16 cellular contexts compared by ENCODE assay signal in genomic region chr1:211986628-211987254, GRCh38. TPM values are rescaled to one million over a fixed set of nuclear protein-coding genes. Genes with fewer than 3 reads are reported as not detected.
DNase-seq lines count a peak whose midpoint lies in the region; ATAC-seq, FAIRE-seq and TF ChIP-seq lines count a peak whose summit lies in the region.
"Had no signal": no experiment of that assay in that cellular context is flagged by ENCODE, and none has a peak within 500 bp of the region (broad histone marks: within the 10 kb centered on the region; RNA-seq: fewer than 3 reads in every experiment).

No MANE protein-coding gene starts in this region.

- H3K27me3 Mint-ChIP-seq in stimulated activated naive CD8-positive, alpha-beta T cell treated with anti-CD3 and anti-CD28 coated beads, Interleukin-15, amount 100 ng/mL, for 72 hours: no peaks in the 10 kb centered on the region
- H3K27me3 Mint-ChIP-seq in neural progenitor cell (ENCODE audit: insufficient read depth, low read depth): no peaks in the 10 kb centered on the region

- 0 out of 2 replicates have a peak overlapping the region, but pooled peaks have one; percentile 38 for H3K4me2 ChIP-seq in GM12878 (ENCODE audit: control insufficient read depth, insufficient read depth)
- no peak overlapping the region for H3K4me2 ChIP-seq in neural progenitor cell
- H3K4me2 ChIP-seq: BLaER1 had no signal

- TF ChIP-seq POLR2A in GM12878 (IDR thresholded peaks at IDR 0.05; ENCODE audit: low read depth, low read length): no peak
- no peak for TF ChIP-seq POLR2A in GM12891 (IDR thresholded peaks at IDR 0.05; ENCODE audit: low read depth, low read length)
- no peak for TF ChIP-seq POLR2A in right lobe of liver (IDR thresholded peaks at IDR 0.05)

- H3K4me3 ChIP-seq in GM12878 (no peak overlapping the region), neural progenitor cell (no peak overlapping the region), right lobe of liver (no peak overlapping the region)
- H3K4me3 ChIP-seq: BLaER1, GM23248 had no signal

- H3F3A ChIP-seq in neural progenitor cell (ENCODE audit: low read depth): no peaks in the 10 kb centered on the region

- H3K4me1 Mint-ChIP-seq in stimulated activated naive CD8-positive, alpha-beta T cell treated with anti-CD3 and anti-CD28 coated beads, Interleukin-15, amount 100 ng/mL, for 72 hours: no peaks in the 10 kb centered on the region
- H3K4me1 Mint-ChIP-seq in neural progenitor cell: no peaks in the 10 kb centered on the region

- in situ Hi-C loops in GM12878 (cut with MboI): no loop called here

- FAIRE-seq in GM12878 (lab: Jason Lieb, UNC) (no peak), GM12891 (lab: Jason Lieb, UNC) (no peak)
- FAIRE-seq: H54, HepG2, HTR-8/SVneo had no signal

- H3K36me3 Mint-ChIP-seq in neural progenitor cell: peaks cover 7% of the 10 kb centered on the region

- under 1% methylated on average over 7 of the region's 7 CpGs for WGBS in GM12878 (ENCODE audit: insufficient coverage, insufficient replicate concordance, low lambda C conversion rate, missing lambda C conversion rate)
- WGBS in right lobe of liver (ENCODE audit: insufficient coverage, low coverage, low lambda C conversion rate, missing lambda C conversion rate): 73% methylated on average over 7 of the region's 7 CpGs

- intact Hi-C loops in GM12878 (cut with micrococcal nuclease; ENCODE audit: unreplicated experiment) (loop anchor here (5.0 kb wide), 2 partner anchors 49 to 289 kb away; no protein-coding TSS in a partner anchor), right lobe of liver (cut with DNase I) (no loop called here)

- no peak for TF ChIP-seq RAD21 in GM12878 (IDR thresholded peaks at IDR 0.05; ENCODE audit: insufficient read depth, low read depth, low read length)

- TF ChIP-seq CTCF in GM12878 (IDR thresholded peaks at IDR 0.05 in 2 of 3, conservative IDR thresholded peaks at IDR 0.05 in 1 of 3; ENCODE audit: control insufficient read depth in 2 of 3, extremely low read depth in 1 of 3, insufficient read depth in 1 of 3, low read depth in 3 of 3, low read length in 3 of 3): no peak
- TF ChIP-seq CTCF in neural progenitor cell (IDR thresholded peaks at IDR 0.05): no peak
- TF ChIP-seq CTCF in right lobe of liver (IDR thresholded peaks at IDR 0.05): no peak

- peak; percentile 23 for ATAC-seq in stimulated activated naive CD8-positive, alpha-beta T cell treated with anti-CD3 and anti-CD28 coated beads, Interleukin-15, Interleukin-2, amounts not matched to agents 100 U/mL and 50 U/mL, for 24 hours
- ATAC-seq in stimulated activated naive CD8-positive, alpha-beta T cell treated with anti-CD3 and anti-CD28 coated beads, Interleukin-15, amount 100 ng/mL, for 72 hours: no peak
- ATAC-seq in GM12878 (no peak), GM19023 (IDR thresholded peaks at IDR 0.05; ENCODE audit: unreplicated experiment) (no peak), right lobe of liver (no peak)
- ATAC-seq: HCT116, HepG2 had no signal

- POLR2A ChIA-PET in GM12878 (lab: Charles Lee): interaction anchor here (0.6 to 4.8 kb wide), 7 partner anchors 18 to 289 kb away, joined by 3 to 38 read pairs (median 5); no protein-coding TSS in a partner anchor

- no TSS peak for BruUV-seq in GM12878 (replicated peaks; lab: Mats Ljungman, UMichigan)

- H3K9me3 ChIP-seq in GM12878 (replicated peaks; ENCODE audit: control insufficient read depth, insufficient read depth, low read length): no peaks in the 10 kb centered on the region; the same call in 1 of the 3 replicates
- H3K9me3 ChIP-seq in neural progenitor cell (ENCODE audit: low read depth): no peaks in the 10 kb centered on the region
- H3K9me3 ChIP-seq in right lobe of liver: no peaks in the 10 kb centered on the region
- H3K9me3 ChIP-seq: BLaER1 had no signal

- H3K4me3 Mint-ChIP-seq in stimulated activated naive CD8-positive, alpha-beta T cell treated with anti-CD3 and anti-CD28 coated beads, Interleukin-15, amount 100 ng/mL, for 72 hours: no peak overlapping the region
- H3K4me3 Mint-ChIP-seq in neural progenitor cell: no peak overlapping the region

- SMC1A ChIA-PET in GM12878 (lab: Charles Lee; ENCODE audit: uncharacterized antibody, unreplicated experiment): interaction anchor here (0.8 to 3.9 kb wide), 23 partner anchors 10 to 306 kb away, joined by 3 to 53 read pairs (median 6); partner anchors contain the start of genes DTL and INTS7

- no peaks in the 10 kb centered on the region for H3K9me3 Mint-ChIP-seq in stimulated activated naive CD8-positive, alpha-beta T cell treated with anti-CD3 and anti-CD28 coated beads, Interleukin-15, amount 100 ng/mL, for 72 hours
- H3K9me3 Mint-ChIP-seq in neural progenitor cell: no peaks in the 10 kb centered on the region

- H3K36me3 ChIP-seq in GM12878 (ENCODE audit: control insufficient read depth in 2 of 2, insufficient read depth in 2 of 2, low read length in 1 of 2) (peaks cover 0 to 23% of the 10 kb centered on the region in 2 experiments), neural progenitor cell (no peaks in the 10 kb centered on the region), right lobe of liver (no peaks in the 10 kb centered on the region)

- H3K27ac Mint-ChIP-seq in stimulated activated naive CD8-positive, alpha-beta T cell treated with anti-CD3 and anti-CD28 coated beads, Interleukin-15, amount 100 ng/mL, for 72 hours: no peak overlapping the region
- H3K27ac Mint-ChIP-seq in neural progenitor cell: peak overlapping the region; percentile 58

- TF ChIP-seq EP300 in GM12878 (IDR thresholded peaks at IDR 0.05; ENCODE audit: borderline replicate concordance in 1 of 2, control insufficient read depth in 1 of 2, low read depth in 2 of 2, low read length in 2 of 2): no peak

- H2AFZ ChIP-seq in GM12878 (ENCODE audit: control insufficient read depth, low read depth, low read length) (no peak overlapping the region), neural progenitor cell (replicated peaks) (no peak overlapping the region)
- H2AFZ ChIP-seq: GM23248 had no signal

- H4K20me1 ChIP-seq in GM12878 (ENCODE audit: control insufficient read depth, insufficient read depth) (no peaks in the 10 kb centered on the region), neural progenitor cell (ENCODE audit: low read depth) (no peaks in the 10 kb centered on the region)
- H4K20me1 ChIP-seq: BLaER1 had no signal

- H3K9ac ChIP-seq in GM12878 (ENCODE audit: control insufficient read depth, insufficient read depth, low read length) (no peak overlapping the region), neural progenitor cell (no peak overlapping the region)
- H3K9ac ChIP-seq: BLaER1, GM23248 had no signal

- CTCF ChIA-PET in GM12878 (lab: Yijun Ruan, JAX): interaction anchor here (1.0 to 4.2 kb wide), 12 partner anchors 23 to 306 kb away, joined by 3 to 32 read pairs (median 4); partner anchors contain the start of genes DTL and INTS7

- RAD21 ChIA-PET in GM12878 (lab: Charles Lee; ENCODE audit: unreplicated experiment): interaction anchor here (0.6 to 3.8 kb wide), 16 partner anchors 14 to 306 kb away, joined by 3 to 57 read pairs (median 6); partner anchors contain the start of genes DTL and INTS7

- H3K27ac ChIP-seq in GM12878 (ENCODE audit: control insufficient read depth, insufficient read depth) (peak overlapping the region; percentile 88), neural progenitor cell (no peak overlapping the region), right lobe of liver (no peak overlapping the region)
- H3K27ac ChIP-seq: BLaER1, GM23248 had no signal

- H3K27me3 ChIP-seq in GM12878 (replicated peaks in 1 of 2; ENCODE audit: control insufficient read depth in 2 of 2, insufficient read depth in 2 of 2, low read length in 1 of 2): no peaks in the 10 kb centered on the region
- no peaks in the 10 kb centered on the region for H3K27me3 ChIP-seq in neural progenitor cell
- H3K27me3 ChIP-seq in right lobe of liver: no peaks in the 10 kb centered on the region
- H3K27me3 ChIP-seq: BLaER1 had no signal

- H3K4me1 ChIP-seq in GM12878 (ENCODE audit: control insufficient read depth, insufficient read depth, low read length): peaks cover 16% of the 10 kb centered on the region
- no peaks in the 10 kb centered on the region for H3K4me1 ChIP-seq in neural progenitor cell
- peaks cover 0 to 18% (median 5%) of the 10 kb centered on the region in 4 donors for H3K4me1 ChIP-seq in right lobe of liver
- H3K4me1 ChIP-seq: BLaER1 had no signal

- no peak for DNase-seq in stimulated activated naive CD8-positive, alpha-beta T cell treated with anti-CD3 and anti-CD28 coated beads, Interleukin-15, Interleukin-2, amounts not matched to agents 100 U/mL and 50 U/mL, for 24 hours
- no peak for DNase-seq in stimulated activated naive CD8-positive, alpha-beta T cell treated with anti-CD3 and anti-CD28 coated beads, Interleukin-15, amount 100 ng/mL, for 72 hours
- DNase-seq in GM12878 (ENCODE audit: low read depth, low spot score) (peak; percentile 27), neural progenitor cell (ENCODE audit: low spot score) (no peak), GM12891 (ENCODE audit: insufficient read length, low spot score) (no peak), right lobe of liver (no peak)
- DNase-seq: 8988T, AML-193, DMS53, GM23248 had no signal

- H3K79me2 ChIP-seq in GM12878 (ENCODE audit: control insufficient read depth, insufficient read depth, low read length) (no peaks in the 10 kb centered on the region), neural progenitor cell (ENCODE audit: low read depth) (no peaks in the 10 kb centered on the region)

RNA-seq across cellular contexts. Expression of gene INTS7, which starts 48.6 kb away (rescaled TPM):
- 64.2 and 69.0 TPM in 2 replicates for total RNA-seq in GM12878 (2013; cell fraction: nucleolus; rRNA removed)
- total RNA-seq in GM12878 (2014; rRNA removed): 28.4 and 30.2 TPM in 2 replicates
- 23.4 and 25.4 TPM in 2 replicates for total RNA-seq in GM12878 (2014; rRNA removed; fragmentation: Illumina TruSeq; extraction: Trizol)
- total RNA-seq in GM12878 (2021): 21.3 and 22.3 TPM in 2 replicates
- polyA plus RNA-seq in GM12878 (2011; ENCODE audit: low read depth): 10.6 TPM
- polyA plus RNA-seq in GM12878 (2011; rRNA removed): 49.1 and 51.2 TPM in 2 replicates
- polyA plus RNA-seq in GM12878 (2011; cell fraction: cytosol; rRNA removed): 27.3 and 32.0 TPM in 2 replicates
- polyA plus RNA-seq in GM12878 (2011; cell fraction: nucleus; rRNA removed): 20.5 and 21.3 TPM in 2 replicates
- 12.6 and 17.0 TPM in 2 replicates for polyA plus RNA-seq in GM12878 (2012)
- polyA plus RNA-seq in GM12878 (2014; fragmentation: Illumina TruSeq; extraction: Trizol): 28.3 and 36.1 TPM in 2 replicates
- 10 to 100 TPM; 17.1 to 20.1 TPM for polyA plus RNA-seq in GM12878 (2014; fragmentation: Nextera tagmentation; extraction: Ambion mirVana)
- polyA plus RNA-seq in GM12878 (2014; rRNA removed): 16.8 and 20.6 TPM in 2 replicates
- 10 to 100 TPM; 32.1 to 36.5 TPM for polyA plus RNA-seq in GM12878 (2016; fragmentation: Nextera tagmentation; extraction: Ambion mirVana)
- 70.4 and 100 TPM in 2 replicates for polyA minus RNA-seq in GM12878 (2011; rRNA and poly(A)+ RNA removed)
- polyA minus RNA-seq in GM12878 (2011; cell fraction: cytosol; rRNA and poly(A)+ RNA removed): 13.6 and 25.8 TPM in 2 replicates
- polyA minus RNA-seq in GM12878 (2011; cell fraction: nucleus; rRNA and poly(A)+ RNA removed): 50.1 and 72.6 TPM in 2 replicates
- total RNA-seq in neural progenitor cell (ENCODE audit: low replicate concordance): 17.1 and 20.7 TPM in 2 replicates
- 10.7 TPM for polyA plus RNA-seq in GM12891 (2012; ENCODE audit: low read depth, missing spikeins)
- total RNA-seq in right lobe of liver: 10 to 100 TPM in 2 of 6 experiments, 1 to 10 TPM in 4; 5.9 to 14.2 (median 9.6) TPM

RNA-seq across cellular contexts. Expression of gene DTL, which starts 48.8 kb away (rescaled TPM):
- total RNA-seq in GM12878 (2013; cell fraction: nucleolus; rRNA removed): 47.4 and 50.1 TPM in 2 replicates
- 49.4 and 51.7 TPM in 2 replicates for total RNA-seq in GM12878 (2014; rRNA removed)
- total RNA-seq in GM12878 (2014; rRNA removed; fragmentation: Illumina TruSeq; extraction: Trizol): 45.6 and 45.7 TPM in 2 replicates
- 48.0 and 55.1 TPM in 2 replicates for total RNA-seq in GM12878 (2021)
- 13.8 TPM for polyA plus RNA-seq in GM12878 (2011; ENCODE audit: low read depth)
- 62.7 and 65.3 TPM in 2 replicates for polyA plus RNA-seq in GM12878 (2011; rRNA removed)
- polyA plus RNA-seq in GM12878 (2011; cell fraction: cytosol; rRNA removed): 45.4 and 56.6 TPM in 2 replicates
- polyA plus RNA-seq in GM12878 (2011; cell fraction: nucleus; rRNA removed): 40.2 and 54.0 TPM in 2 replicates
- polyA plus RNA-seq in GM12878 (2012): 14.0 and 25.0 TPM in 2 replicates
- polyA plus RNA-seq in GM12878 (2014; fragmentation: Illumina TruSeq; extraction: Trizol): 58.8 and 62.3 TPM in 2 replicates
- 10 to 100 TPM; 24.1 to 24.6 TPM for polyA plus RNA-seq in GM12878 (2014; fragmentation: Nextera tagmentation; extraction: Ambion mirVana)
- polyA plus RNA-seq in GM12878 (2014; rRNA removed): 36.1 and 39.0 TPM in 2 replicates
- polyA plus RNA-seq in GM12878 (2016; fragmentation: Nextera tagmentation; extraction: Ambion mirVana): 10 to 100 TPM; 72.3 to 73.4 TPM
- polyA minus RNA-seq in GM12878 (2011; rRNA and poly(A)+ RNA removed): 80.8 and 121 TPM in 2 replicates
- polyA minus RNA-seq in GM12878 (2011; cell fraction: cytosol; rRNA and poly(A)+ RNA removed): 22.9 and 34.7 TPM in 2 replicates
- 41.7 and 50.0 TPM in 2 replicates for polyA minus RNA-seq in GM12878 (2011; cell fraction: nucleus; rRNA and poly(A)+ RNA removed)
- total RNA-seq in neural progenitor cell (ENCODE audit: low replicate concordance): 62.4 and 76.6 TPM in 2 replicates
- polyA plus RNA-seq in GM12891 (2012; ENCODE audit: low read depth, missing spikeins): 20.7 TPM
- total RNA-seq in right lobe of liver: 10 to 100 TPM in 1 of 6 experiments, 1 to 10 TPM in 2, under 1 TPM in 3; 0.07 to 12.2 (median 0.94) TPM
